Comparison of ENCODE assay signal across 8 cellular contexts in genomic region chr5:137220523-137220927, GRCh38.
DNase-seq lines count a peak whose midpoint lies in the region; ATAC-seq, FAIRE-seq and TF ChIP-seq lines count a peak whose summit lies in the region.

No MANE protein-coding gene starts in this region.

- H3K27me3 ChIP-seq in brain microvascular endothelial cell (replicated peaks) (no peaks in the 10 kb centered on the region), HepG2 (ENCODE audit: control insufficient read depth in 1 of 2, insufficient read depth in 2 of 2, low read length in 2 of 2) (no peaks in the 10 kb centered on the region)

- intact Hi-C loops in HepG2 (cut with micrococcal nuclease; ENCODE audit: unreplicated experiment) = loop anchor here (1.0 kb wide), 1 partner anchor 145 kb away; no protein-coding TSS in a partner anchor

- BruUV-seq in HepG2 (replicated peaks; lab: Mats Ljungman, UMichigan) = no TSS peak

- no peak for TF ChIP-seq POLR2A in HepG2 (IDR thresholded peaks at IDR 0.05; ENCODE audit: insufficient read depth in 1 of 2, low read depth in 2 of 2, low read length in 2 of 2)

- no peaks in the 10 kb centered on the region for H4K20me1 ChIP-seq in HepG2 (ENCODE audit: insufficient read depth, low read length)

- CTCF ChIA-PET in HepG2 (lab: Yijun Ruan, JAX; ENCODE audit: low intra/inter-chr PET ratio, low total read pairs) = no interaction called here

- H3K36me3 ChIP-seq in brain microvascular endothelial cell (replicated peaks) (no peaks in the 10 kb centered on the region), HepG2 (replicated peaks in 1 of 2; ENCODE audit: control insufficient read depth in 1 of 2, insufficient read depth in 2 of 2, low read length in 2 of 2) (no peaks in the 10 kb centered on the region)

- H3K9ac ChIP-seq in HepG2 (ENCODE audit: insufficient read depth, low read depth, low read length) = no peak overlapping the region

- TF ChIP-seq RAD21 in HepG2 (CRISPR knock-in tag; IDR thresholded peaks at IDR 0.05) = no peak

- H3K27ac ChIP-seq in brain microvascular endothelial cell (no peak overlapping the region), HepG2 (ENCODE audit: extremely low read length, insufficient read depth, low read length) (no peak overlapping the region)

- ATAC-seq in GM18870 (IDR thresholded peaks at IDR 0.05; ENCODE audit: unreplicated experiment) = peak; percentile 86
- peak; percentile 94 for ATAC-seq in HG03139 (IDR thresholded peaks at IDR 0.05; ENCODE audit: unreplicated experiment)
- ATAC-seq in HepG2 = peak; percentile 93
- ATAC-seq in GM21447 (IDR thresholded peaks at IDR 0.05; ENCODE audit: unreplicated experiment) = no peak

- TF ChIP-seq CTCF in brain microvascular endothelial cell (IDR thresholded peaks at IDR 0.05; ENCODE audit: low read depth, low read length, missing control alignments) = peak; percentile 67
- peak; percentile 69 for TF ChIP-seq CTCF in HepG2 (CRISPR knock-in tag; IDR thresholded peaks at IDR 0.05)

- H3K4me2 ChIP-seq in HepG2 (ENCODE audit: low read depth, low read length) = no peak overlapping the region

- TF ChIP-seq EP300 in HepG2 (IDR thresholded peaks at IDR 0.05; ENCODE audit: low read depth in 2 of 2, low read length in 2 of 2) (no peak), HepG2 (CRISPR knock-in tag; IDR thresholded peaks at IDR 0.05; ENCODE audit: borderline replicate concordance) (no peak)

- peak; percentile 18 for DNase-seq in Ammon's horn (ENCODE audit: low spot score)
- peak; percentile 32 to 61 for DNase-seq in NCI-H524 (lab: John Stamatoyannopoulos, UW)
- DNase-seq in brain microvascular endothelial cell = peak; percentile 55
- peak; percentile 76 for DNase-seq in HepG2 (ENCODE audit: low spot score)
- DNase-seq in stimulated activated CD8-positive, alpha-beta memory T cell treated with anti-CD3 and anti-CD28 coated beads, Interleukin-4, amount 100 ng/mL, for 48 hours = no peak

- H2AFZ ChIP-seq in HepG2 (ENCODE audit: low read length) = no peak overlapping the region

- H3K4me3 ChIP-seq in brain microvascular endothelial cell (ENCODE audit: low read depth, low read length) (no peak overlapping the region), HepG2 (replicated peaks in 1 of 3; ENCODE audit: insufficient read depth in 1 of 3, low read depth in 2 of 3, low read length in 3 of 3) (no peak overlapping the region)

- H3K9me3 ChIP-seq in HepG2 (ENCODE audit: low read length) = no peaks in the 10 kb centered on the region

- H3K4me1 ChIP-seq in HepG2 (ENCODE audit: insufficient read depth, low read length) = peaks cover 34% of the 10 kb centered on the region

- POLR2A ChIA-PET in HepG2 (lab: Yijun Ruan, JAX) = no interaction called here

- WGBS in HepG2 (ENCODE audit: low lambda C conversion rate) = 10% methylated on average over 3 of the region's 3 CpGs

- in situ Hi-C loops in brain microvascular endothelial cell (cut with HindIII; ENCODE audit: low pct_ligation_motif_present, low sequenced_read_pairs) (no loop called here), HepG2 (cut with HindIII; ENCODE audit: extremely low pct_ligation_motif_present, low pct_unique_long_range_greater_than_20kb) (loop anchor here (5.0 kb wide), 1 partner anchor 143 kb away; no protein-coding TSS in a partner anchor)

- no peaks in the 10 kb centered on the region for H3K79me2 ChIP-seq in HepG2 (ENCODE audit: insufficient read depth, low read length)

- FAIRE-seq in HepG2 (lab: Jason Lieb, UNC) = peak; percentile 77

TF ChIP-seq in HepG2, 621 proteins besides CTCF, POLR2A, EP300 and RAD21:
- TF ChIP-seq SMC3 (IDR thresholded peaks at IDR 0.05; ENCODE audit: low read length) (peak; percentile 54; the same call in 1 of the 2 replicates), MAFK (conservative IDR thresholded peaks at IDR 0.05 in 1 of 2, IDR thresholded peaks at IDR 0.05 in 1 of 2; ENCODE audit: low read length in 2 of 2) (peak; percentile 34 to 43; a peak in 2 of 4 replicates), MAFF (IDR thresholded peaks at IDR 0.05; ENCODE audit: low read depth, low read length) (peak; percentile 51), NFRKB (IDR thresholded peaks at IDR 0.05) (no peak), FOSL2 (CRISPR knock-in tag; IDR thresholded peaks at IDR 0.05) (peak; percentile 84), THRA (CRISPR knock-in tag; IDR thresholded peaks at IDR 0.05; ENCODE audit: borderline replicate concordance) (peak; percentile 36; the same call in 1 of the 2 replicates), ATF7-NPFF (CRISPR knock-in tag; IDR thresholded peaks at IDR 0.05; ENCODE audit: low read depth) (no peak), STAG1 (CRISPR knock-in tag; IDR thresholded peaks at IDR 0.05) (peak; percentile 70), CEBPG (CRISPR knock-in tag; IDR thresholded peaks at IDR 0.05) (0 out of 2 replicates have a peak, but pooled peaks have one; percentile 10)
- TF ChIP-seq, protein P1, sequence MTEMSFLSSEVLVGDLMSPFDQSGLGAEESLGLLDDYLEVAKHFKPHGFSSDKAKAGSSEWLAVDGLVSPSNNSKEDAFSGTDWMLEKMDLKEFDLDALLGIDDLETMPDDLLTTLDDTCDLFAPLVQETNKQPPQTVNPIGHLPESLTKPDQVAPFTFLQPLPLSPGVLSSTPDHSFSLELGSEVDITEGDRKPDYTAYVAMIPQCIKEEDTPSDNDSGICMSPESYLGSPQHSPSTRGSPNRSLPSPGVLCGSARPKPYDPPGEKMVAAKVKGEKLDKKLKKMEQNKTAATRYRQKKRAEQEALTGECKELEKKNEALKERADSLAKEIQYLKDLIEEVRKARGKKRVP (CRISPR knock-in tag; IDR thresholded peaks at IDR 0.05) = peak in 1 of 2 experiments; percentile 29; a peak in 1 of 4 replicates
TF ChIP-seq in HepG2: peak in this region for 8.
